In genomic region chr6:157236040-157236725, GRCh38 we compare ENCODE assay signal across 8 cellular contexts.
DNase-seq lines count a peak whose midpoint lies in the region; ATAC-seq and TF ChIP-seq lines count a peak whose summit lies in the region.

No MANE protein-coding gene starts in this region.

- H3K4me3 Mint-ChIP-seq in CD4-positive, CD25-positive, alpha-beta regulatory T cell: peak overlapping the region in 3 of 4 donors; percentile 87 to 91 (median 87)
- peak overlapping the region; percentile 70 for H3K4me3 Mint-ChIP-seq in endodermal cell
- H3K4me3 Mint-ChIP-seq in naive thymus-derived CD4-positive, alpha-beta T cell: peak overlapping the region in 9 of 10 donors; percentile 91 to 97 (median 93)

- H3K36me3 ChIP-seq in CD4-positive, CD25-positive, alpha-beta regulatory T cell (ENCODE audit: control insufficient read depth, insufficient read depth, low read length): no peaks in the 10 kb centered on the region
- H3K36me3 ChIP-seq in IMR-90 (ENCODE audit: control insufficient read depth, insufficient read depth, low read length) (no peaks in the 10 kb centered on the region), endodermal cell (ENCODE audit: control insufficient read depth, insufficient read depth, low read length) (no peaks in the 10 kb centered on the region)
- H3K36me3 ChIP-seq in naive thymus-derived CD4-positive, alpha-beta T cell (ENCODE audit: control insufficient read depth in 2 of 3, insufficient read depth in 3 of 3, low read length in 3 of 3): no peaks in the 10 kb centered on the region

- no peak overlapping the region for H3K56ac ChIP-seq in IMR-90 (ENCODE audit: extremely low read depth, insufficient read depth, low read length)

- no peak overlapping the region for H3K23ac ChIP-seq in IMR-90 (ENCODE audit: low read depth, low read length)

- H2BK120ac ChIP-seq in IMR-90 (ENCODE audit: low read depth, low read length): no peak overlapping the region

- no peak overlapping the region for H2BK5ac ChIP-seq in IMR-90 (ENCODE audit: low read depth, low read length, poor library complexity, severe bottlenecking)

- H2BK20ac ChIP-seq in IMR-90 (ENCODE audit: low read depth, low read length): no peak overlapping the region

- dilution Hi-C loops in IMR-90 (cut with HindIII; ENCODE audit: low sequenced_read_pairs, unreplicated experiment): no loop called here

- H3K27ac Mint-ChIP-seq in CD4-positive, CD25-positive, alpha-beta regulatory T cell: peak overlapping the region in 2 of 3 donors; percentile 88 to 89
- no peak overlapping the region for H3K27ac Mint-ChIP-seq in endodermal cell
- H3K27ac Mint-ChIP-seq in naive thymus-derived CD4-positive, alpha-beta T cell: peak overlapping the region in 2 of 9 donors; percentile 65 to 81

- no peak for DNase-seq in CD4-positive, CD25-positive, alpha-beta regulatory T cell
- DNase-seq in IMR-90: no peak
- no peak for DNase-seq in endodermal cell
- peak in 2 of 9 donors; percentile 16 to 35 for DNase-seq in naive thymus-derived CD4-positive, alpha-beta T cell
- no peak for DNase-seq in NCI-H1436 treated with DMSO at 0.1 percent for 48 hours (lab: John Stamatoyannopoulos, UW)
- DNase-seq in AML-193 (lab: John Stamatoyannopoulos, UW): no peak

- no peak overlapping the region for H3K4ac ChIP-seq in IMR-90 (ENCODE audit: low read depth, low read length)

- H3K4me2 ChIP-seq in IMR-90 (ENCODE audit: low read depth, low read length): peak overlapping the region; percentile 80

- no peaks in the 10 kb centered on the region for H3K79me1 ChIP-seq in IMR-90 (ENCODE audit: low read depth in 1 of 2, low read length in 2 of 2)

- H2BK15ac ChIP-seq in IMR-90 (ENCODE audit: low read depth, low read length): no peak overlapping the region

- no peak for TF ChIP-seq POLR2A in IMR-90 (IDR thresholded peaks at IDR 0.05; ENCODE audit: low read depth, low read length)

- TF ChIP-seq RAD21 in IMR-90 (IDR thresholded peaks at IDR 0.05; ENCODE audit: low read length): no peak

- POLR2A ChIA-PET in IMR-90 (lab: Charles Lee; ENCODE audit: unreplicated experiment): no interaction called here
- POLR2A ChIA-PET in naive thymus-derived CD4-positive, alpha-beta T cell (lab: Charles Lee): interaction anchor here (0.5 to 2.1 kb wide), 8 partner anchors 9 to 1764 kb away, joined by 3 to 18 read pairs (median 3); partner anchors contain the start of gene RSPH3

- ATAC-seq in CD4-positive, CD25-positive, alpha-beta regulatory T cell (ENCODE audit: low read depth in 2 of 2): peak; percentile 21 to 44
- ATAC-seq in IMR-90 (ENCODE audit: low read depth) (peak; percentile 41), HG03039 (IDR thresholded peaks at IDR 0.05; ENCODE audit: unreplicated experiment) (no peak), HG03565 (IDR thresholded peaks at IDR 0.05; ENCODE audit: unreplicated experiment) (no peak)
- peak; percentile 38 for ATAC-seq in naive thymus-derived CD4-positive, alpha-beta T cell

- H2AFZ ChIP-seq in IMR-90 (replicated peaks; ENCODE audit: low read length, poor library complexity): peak overlapping the region; percentile 91

- TF ChIP-seq CTCF in IMR-90 (conservative IDR thresholded peaks at IDR 0.05; ENCODE audit: low read depth, low read length): no peak
- TF ChIP-seq CTCF in endodermal cell (conservative IDR thresholded peaks at IDR 0.05): no peak

- H3K36me3 Mint-ChIP-seq in CD4-positive, CD25-positive, alpha-beta regulatory T cell: no peaks in the 10 kb centered on the region
- H3K36me3 Mint-ChIP-seq in endodermal cell (ENCODE audit: low read depth): no peaks in the 10 kb centered on the region
- peaks cover 0 to 7% (median 0%) of the 10 kb centered on the region in 5 donors for H3K36me3 Mint-ChIP-seq in naive thymus-derived CD4-positive, alpha-beta T cell

- peaks cover 21% of the 10 kb centered on the region for H3K4me1 ChIP-seq in CD4-positive, CD25-positive, alpha-beta regulatory T cell (ENCODE audit: control insufficient read depth, insufficient read depth, low read length, poor library complexity, severe bottlenecking)
- H3K4me1 ChIP-seq in IMR-90 (ENCODE audit: control insufficient read depth, insufficient read depth, low read length) (peaks cover 4% of the 10 kb centered on the region), endodermal cell (ENCODE audit: control insufficient read depth, insufficient read depth, low read length) (no peaks in the 10 kb centered on the region)
- H3K4me1 ChIP-seq in naive thymus-derived CD4-positive, alpha-beta T cell (ENCODE audit: control insufficient read depth in 2 of 2, insufficient read depth in 2 of 2, low read length in 2 of 2): peaks cover 0 to 8% of the 10 kb centered on the region in 2 donors

- CTCF ChIA-PET in IMR-90 (lab: Yijun Ruan, JAX): interaction anchor here (0.6 to 1.9 kb wide), 5 partner anchors 9 to 521 kb away, joined by 3 to 5 read pairs (median 4); no protein-coding TSS in a partner anchor
- CTCF ChIA-PET in naive thymus-derived CD4-positive, alpha-beta T cell (lab: Charles Lee): interaction anchor here (0.6 to 2.3 kb wide), 4 partner anchors 10 to 656 kb away, joined by 3 to 10 read pairs (median 5); no protein-coding TSS in a partner anchor

- H3K27me3 Mint-ChIP-seq in CD4-positive, CD25-positive, alpha-beta regulatory T cell: peaks cover 80% of the 10 kb centered on the region
- peaks cover 59% of the 10 kb centered on the region for H3K27me3 Mint-ChIP-seq in endodermal cell (ENCODE audit: insufficient read depth)
- peaks cover 7 to 56% (median 30%) of the 10 kb centered on the region in 5 donors for H3K27me3 Mint-ChIP-seq in naive thymus-derived CD4-positive, alpha-beta T cell

- no peak overlapping the region for H2AK5ac ChIP-seq in IMR-90 (ENCODE audit: low read depth, low read length)

- H3K9me1 ChIP-seq in IMR-90 (ENCODE audit: insufficient read depth, low read length): no peaks in the 10 kb centered on the region

- H3K9me3 ChIP-seq in CD4-positive, CD25-positive, alpha-beta regulatory T cell (ENCODE audit: control insufficient read depth in 2 of 2, low read length in 2 of 2): no peaks in the 10 kb centered on the region
- H3K9me3 ChIP-seq in IMR-90 (ENCODE audit: control insufficient read depth, insufficient read depth, low read length) (no peaks in the 10 kb centered on the region), endodermal cell (ENCODE audit: control insufficient read depth, low read length) (no peaks in the 10 kb centered on the region)
- H3K9me3 ChIP-seq in naive thymus-derived CD4-positive, alpha-beta T cell (ENCODE audit: control insufficient read depth in 2 of 3, low read length in 3 of 3): no peaks in the 10 kb centered on the region

- no peaks in the 10 kb centered on the region for H4K20me1 ChIP-seq in IMR-90 (ENCODE audit: insufficient read depth, low read length)

- 6% methylated on average over 43 of the region's 76 CpGs; no CpG with 5 or more reads in 1 of the 2 experiments for WGBS in IMR-90 (ENCODE audit: extremely low coverage in 2 of 2, insufficient read length in 1 of 2), 2 experiments
- 2 to 8% methylated on average over 5 to 76 of the region's 76 CpGs for WGBS in endodermal cell (ENCODE audit: insufficient coverage in 1 of 2, insufficient read length in 1 of 2), 2 experiments

- H3K14ac ChIP-seq in IMR-90 (replicated peaks; ENCODE audit: low read depth, low read length): no peak overlapping the region

- no peak overlapping the region for H3K27ac ChIP-seq in CD4-positive, CD25-positive, alpha-beta regulatory T cell (ENCODE audit: insufficient read depth, low read length, poor library complexity, severe bottlenecking)
- no peak overlapping the region for H3K27ac ChIP-seq in IMR-90 (ENCODE audit: insufficient read depth, low read length)
- no peak overlapping the region for H3K27ac ChIP-seq in endodermal cell (ENCODE audit: low read depth, low read length)
- no peak overlapping the region for H3K27ac ChIP-seq in naive thymus-derived CD4-positive, alpha-beta T cell (ENCODE audit: low read depth, low read length)

- peaks cover 6 to 24% (median 10%) of the 10 kb centered on the region in 4 donors for H3K4me1 Mint-ChIP-seq in CD4-positive, CD25-positive, alpha-beta regulatory T cell
- peaks cover 11% of the 10 kb centered on the region for H3K4me1 Mint-ChIP-seq in endodermal cell
- peaks cover 19 to 35% (median 25%) of the 10 kb centered on the region in 7 donors for H3K4me1 Mint-ChIP-seq in naive thymus-derived CD4-positive, alpha-beta T cell

- no peak overlapping the region for H3K4me3 ChIP-seq in CD4-positive, CD25-positive, alpha-beta regulatory T cell (ENCODE audit: low read depth, low read length)
- H3K4me3 ChIP-seq in IMR-90 (ENCODE audit: insufficient read depth, low read depth, low read length) (peak overlapping the region; percentile 40), endodermal cell (ENCODE audit: low read length) (peak overlapping the region; percentile 77)
- peak overlapping the region; percentile 67 for H3K4me3 ChIP-seq in naive thymus-derived CD4-positive, alpha-beta T cell (ENCODE audit: low read length)

- H4K5ac ChIP-seq in IMR-90 (ENCODE audit: low read depth, low read length): no peak overlapping the region

- no peak overlapping the region for H4K91ac ChIP-seq in IMR-90 (ENCODE audit: insufficient read depth, low read depth, low read length)

- peaks cover 0 to 9% (median 2%) of the 10 kb centered on the region in 7 donors for H3K9me3 Mint-ChIP-seq in CD4-positive, CD25-positive, alpha-beta regulatory T cell
- H3K9me3 Mint-ChIP-seq in endodermal cell: no peaks in the 10 kb centered on the region
- peaks cover 0 to 5% (median 0%) of the 10 kb centered on the region in 11 donors for H3K9me3 Mint-ChIP-seq in naive thymus-derived CD4-positive, alpha-beta T cell

- no peak overlapping the region for H3K18ac ChIP-seq in IMR-90 (ENCODE audit: low read depth, low read length)

- H4K8ac ChIP-seq in IMR-90 (ENCODE audit: low read depth in 2 of 2, low read length in 2 of 2): no peak overlapping the region

- intact Hi-C loops in IMR-90 (cut with micrococcal nuclease): no loop called here
- intact Hi-C loops in naive thymus-derived CD4-positive, alpha-beta T cell (cut with micrococcal nuclease): no loop called here

- in situ Hi-C loops in IMR-90 (cut with MboI; ENCODE audit: low sequenced_read_pairs): no loop called here

- H2AK9ac ChIP-seq in IMR-90 (replicated peaks; ENCODE audit: low read depth, low read length, poor library complexity): peak overlapping the region; percentile 65

- peaks cover 24% of the 10 kb centered on the region for H3K27me3 ChIP-seq in CD4-positive, CD25-positive, alpha-beta regulatory T cell (ENCODE audit: control insufficient read depth, insufficient read depth, low read length)
- H3K27me3 ChIP-seq in IMR-90 (ENCODE audit: control insufficient read depth, insufficient read depth, low read length): peaks cover 44% of the 10 kb centered on the region
- H3K27me3 ChIP-seq in endodermal cell (ENCODE audit: control insufficient read depth, insufficient read depth, low read length, poor library complexity, severe bottlenecking): peaks cover 62% of the 10 kb centered on the region
- no peaks in the 10 kb centered on the region for H3K27me3 ChIP-seq in naive thymus-derived CD4-positive, alpha-beta T cell (ENCODE audit: control insufficient read depth in 2 of 2, insufficient read depth in 2 of 2, low read length in 2 of 2)

- H3K9ac ChIP-seq in IMR-90 (ENCODE audit: low read depth, low read length) (no peak overlapping the region), endodermal cell (ENCODE audit: extremely low read depth, low read length, poor library complexity, severe bottlenecking) (no peak overlapping the region)

- BruUV-seq in IMR-90 (replicated peaks; lab: Mats Ljungman, UMichigan): no TSS peak

Comparison
In these comparisons a context has a peak if more than half of its experiments do, and no peak if none do; other contexts are left out.
1. ATAC-seq: peak in CD4-positive, CD25-positive, alpha-beta regulatory T cell (2 of 2), IMR-90 (single experiment) and naive thymus-derived CD4-positive, alpha-beta T cell (single experiment); none in HG03039 (single experiment) and HG03565 (single experiment).
2. Peak in every context shown above with its lines, with median percentiles within 50 percentile points of each other: H3K4me3 Mint-ChIP-seq.